23 cellular contexts compared by ENCODE assay signal in genomic region chr1:58926177-58926576, GRCh38.
DNase-seq lines count a peak whose midpoint lies in the region; ATAC-seq, FAIRE-seq and TF ChIP-seq lines count a peak whose summit lies in the region.
"Had no signal": no experiment of that assay in that cellular context is flagged by ENCODE, and none has a peak within 500 bp of the region (broad histone marks: within the 10 kb centered on the region; RNA-seq: fewer than 3 reads in every experiment).

No MANE protein-coding gene starts in this region.

- WGBS in GM12878 (ENCODE audit: insufficient coverage, insufficient replicate concordance, low lambda C conversion rate, missing lambda C conversion rate) = 88% methylated on average over 1 of the region's 1 CpG
- WGBS in testis, 2 donors = 65 to 70% methylated on average over 1 of the region's 1 CpG
- WGBS in suprapubic skin = 64% methylated on average over 1 of the region's 1 CpG

- TF ChIP-seq CTCF in GM12878 (IDR thresholded peaks at IDR 0.05 in 2 of 3, conservative IDR thresholded peaks at IDR 0.05 in 1 of 3; ENCODE audit: control insufficient read depth in 2 of 3, extremely low read depth in 1 of 3, insufficient read depth in 1 of 3, low read depth in 3 of 3, low read length in 3 of 3) (no peak), foreskin keratinocyte (conservative IDR thresholded peaks at IDR 0.05) (no peak), upper lobe of right lung (IDR thresholded peaks at IDR 0.05) (no peak), testis (IDR thresholded peaks at IDR 0.05) (no peak), suprapubic skin (IDR thresholded peaks at IDR 0.05) (no peak)

- H3K36me3 ChIP-seq in GM12878 (ENCODE audit: control insufficient read depth in 2 of 2, insufficient read depth in 2 of 2, low read length in 1 of 2) (no peaks in the 10 kb centered on the region), upper lobe of right lung (no peaks in the 10 kb centered on the region), testis (ENCODE audit: low read depth, missing control alignments) (no peaks in the 10 kb centered on the region), suprapubic skin (no peaks in the 10 kb centered on the region)

- TF ChIP-seq POLR2A in GM12878 (IDR thresholded peaks at IDR 0.05; ENCODE audit: low read depth, low read length) = no peak
- TF ChIP-seq POLR2A in testis (IDR thresholded peaks at IDR 0.05) = no peak
- no peak for TF ChIP-seq POLR2A in suprapubic skin (IDR thresholded peaks at IDR 0.05)

- SMC1A ChIA-PET in GM12878 (lab: Charles Lee; ENCODE audit: uncharacterized antibody, unreplicated experiment) = interaction anchor here (1.1 to 1.6 kb wide), 2 partner anchors 9 to 42 kb away, joined by 5 read pairs; no protein-coding TSS in a partner anchor

- intact Hi-C loops in GM12878 (cut with micrococcal nuclease; ENCODE audit: unreplicated experiment) = no loop called here
- intact Hi-C loops in upper lobe of right lung (cut with DNase I) = no loop called here
- intact Hi-C loops in testis (cut with DNase I; ENCODE audit: low total_unique reads) = no loop called here

- H4K20me1 ChIP-seq in GM12878 (ENCODE audit: control insufficient read depth, insufficient read depth) = no peaks in the 10 kb centered on the region

- FAIRE-seq in GM12878 (lab: Jason Lieb, UNC) = no peak
- FAIRE-seq: G401.6, H54, RCC 7860 had no signal

- H3K27ac ChIP-seq in GM12878 (ENCODE audit: control insufficient read depth, insufficient read depth) (no peak overlapping the region), foreskin keratinocyte (peak overlapping the region; percentile 92), upper lobe of right lung (no peak overlapping the region), testis (no peak overlapping the region), suprapubic skin (no peak overlapping the region)

- H3K9ac ChIP-seq in GM12878 (ENCODE audit: control insufficient read depth, insufficient read depth, low read length) = no peak overlapping the region

- CTCF ChIA-PET in GM12878 (lab: Yijun Ruan, JAX) = no interaction called here

- BruUV-seq in GM12878 (replicated peaks; lab: Mats Ljungman, UMichigan) = no TSS peak

- H3K9me3 ChIP-seq in GM12878 (replicated peaks; ENCODE audit: control insufficient read depth, insufficient read depth, low read length) = no peaks in the 10 kb centered on the region
- H3K9me3 ChIP-seq in upper lobe of right lung = no peaks in the 10 kb centered on the region
- H3K9me3 ChIP-seq in testis = no peaks in the 10 kb centered on the region
- H3K9me3 ChIP-seq in suprapubic skin = no peaks in the 10 kb centered on the region

- in situ Hi-C loops in GM12878 (cut with MboI) = no loop called here

- no peak overlapping the region for H3K4me3 ChIP-seq in GM12878
- H3K4me3 ChIP-seq in upper lobe of right lung = no peak overlapping the region
- no peak overlapping the region for H3K4me3 ChIP-seq in testis
- no peak overlapping the region for H3K4me3 ChIP-seq in suprapubic skin

- H2AFZ ChIP-seq in GM12878 (ENCODE audit: control insufficient read depth, low read depth, low read length) = no peak overlapping the region

- DNase-seq in NCI-H82 (lab: John Stamatoyannopoulos, UW) = peak; percentile 14
- DNase-seq in NCI-H82 treated with DMSO at 0.1 percent for 48 hours (lab: John Stamatoyannopoulos, UW; ENCODE audit: unreplicated experiment) = no peak
- no peak for DNase-seq in GM12878 (ENCODE audit: low read depth, low spot score)
- DNase-seq in foreskin keratinocyte = no peak
- no peak for DNase-seq in upper lobe of right lung
- DNase-seq in testis = no peak
- DNase-seq in suprapubic skin (ENCODE audit: low spot score in 2 of 2) = no peak
- DNase-seq: 8988T; AML-193; C1 segment of cervical spinal cord; Calu3; CD8-positive, alpha-beta memory T cell; NCI-H1436 treated with DMSO at 0.1 percent for 48 hours; NCI-H1930; NCI-H226; NCI-H510A treated with DMSO at 0.1 percent for 48 hours; NCI-H774; OCI-M1; Right ventricle myocardium superior had no signal

- H3K4me2 ChIP-seq in GM12878 (ENCODE audit: control insufficient read depth, insufficient read depth) = no peak overlapping the region

- RAD21 ChIA-PET in GM12878 (lab: Charles Lee; ENCODE audit: unreplicated experiment) = interaction anchor here (2.5 kb wide), 1 partner anchor 88 kb away, joined by 6 read pairs; no protein-coding TSS in a partner anchor

- ATAC-seq in GM12878 (no peak), foreskin keratinocyte (no peak), upper lobe of right lung (peak; percentile 4), GM21717 (IDR thresholded peaks at IDR 0.05; ENCODE audit: unreplicated experiment) (no peak)

- H3K4me1 ChIP-seq in GM12878 (ENCODE audit: control insufficient read depth, insufficient read depth, low read length) = peaks cover 14% of the 10 kb centered on the region
- peaks cover 53% of the 10 kb centered on the region for H3K4me1 ChIP-seq in foreskin keratinocyte
- peaks cover 12% of the 10 kb centered on the region for H3K4me1 ChIP-seq in upper lobe of right lung
- H3K4me1 ChIP-seq in testis = peaks cover 10% of the 10 kb centered on the region
- H3K4me1 ChIP-seq in suprapubic skin = peaks cover 49% of the 10 kb centered on the region

- POLR2A ChIA-PET in GM12878 (lab: Charles Lee) = interaction anchor here (0.6 kb wide), 1 partner anchor 65 kb away, joined by 4 read pairs; no protein-coding TSS in a partner anchor

- no peaks in the 10 kb centered on the region for H3K79me2 ChIP-seq in GM12878 (ENCODE audit: control insufficient read depth, insufficient read depth, low read length)

- no peak for TF ChIP-seq RAD21 in GM12878 (IDR thresholded peaks at IDR 0.05; ENCODE audit: insufficient read depth, low read depth, low read length)

- no peaks in the 10 kb centered on the region for H3K27me3 ChIP-seq in GM12878 (replicated peaks in 1 of 2; ENCODE audit: control insufficient read depth in 2 of 2, insufficient read depth in 2 of 2, low read length in 1 of 2)
- H3K27me3 ChIP-seq in foreskin keratinocyte = no peaks in the 10 kb centered on the region
- H3K27me3 ChIP-seq in upper lobe of right lung = no peaks in the 10 kb centered on the region
- H3K27me3 ChIP-seq in testis = no peaks in the 10 kb centered on the region
- H3K27me3 ChIP-seq in suprapubic skin = no peaks in the 10 kb centered on the region

- TF ChIP-seq EP300 in GM12878 (IDR thresholded peaks at IDR 0.05; ENCODE audit: borderline replicate concordance in 1 of 2, control insufficient read depth in 1 of 2, low read depth in 2 of 2, low read length in 2 of 2) (no peak), suprapubic skin (IDR thresholded peaks at IDR 0.05) (no peak)

TF ChIP-seq in GM12878, 131 proteins besides CTCF, POLR2A, EP300 and RAD21:
- TF ChIP-seq ZNF384 (IDR thresholded peaks at IDR 0.05; ENCODE audit: borderline replicate concordance, low read depth, low read length) (no peak), SPI1 (IDR thresholded peaks at IDR 0.05; ENCODE audit: borderline replicate concordance, insufficient read depth, low read depth, low read length) (peak; percentile 37; the same call in 1 of the 2 replicates)
